ENCODE assay signal across 14 cellular contexts in the genomic region with DNA sequence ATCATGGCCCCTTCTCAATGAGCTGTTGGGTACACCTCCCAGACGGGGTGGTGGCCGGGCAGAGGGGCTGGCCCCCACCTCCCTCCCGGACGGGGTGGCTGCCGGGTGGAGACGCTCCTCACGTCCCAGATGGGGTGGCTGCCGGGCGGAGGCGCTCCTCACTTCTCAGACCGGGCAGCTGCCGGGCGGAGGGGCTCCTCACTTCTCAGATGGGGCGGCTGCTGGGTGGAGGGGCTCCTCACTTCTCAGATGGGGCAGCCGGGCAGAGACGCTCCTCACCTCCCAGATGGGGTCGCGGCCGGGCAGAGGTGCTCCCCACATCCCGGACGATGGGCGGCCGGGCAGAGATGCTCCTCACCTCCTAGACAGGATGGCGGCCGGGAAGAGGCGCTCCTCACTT. TPM values are rescaled to one million over a fixed set of nuclear protein-coding genes. Genes with fewer than 3 reads are reported as not detected.
DNase-seq lines count a peak whose midpoint lies in the region; ATAC-seq lines count a peak whose summit lies in the region.
"Not testable (repeated sequence)": the region's sequence is repeated elsewhere in the genome, so short reads cannot be mapped to it uniquely, and the experiment has no call there.
"Had no signal": no experiment of that assay in that cellular context is flagged by ENCODE, and none has a peak within 500 bp of the region (broad histone marks: within the 10 kb centered on the region; RNA-seq: fewer than 3 reads in every experiment).

No MANE protein-coding gene starts in this region.

- H3K27ac Mint-ChIP-seq in stimulated activated naive B cell treated with anti-CD40 and anti-IgM and Interleukin-4, amounts not matched to agents 10 μg/mL and 1 μg/mL and 100 μg/mL, for 72 hours = peak overlapping the region; percentile 5

- intact Hi-C loops in Right ventricle myocardium inferior (cut with DNase I); sciatic nerve (cut with DNase I): not testable (repeated sequence)

- not testable (repeated sequence) for H3K9me3 Mint-ChIP-seq in stimulated activated naive B cell treated with anti-CD40 and anti-IgM and Interleukin-4, amounts not matched to agents 10 μg/mL and 1 μg/mL and 100 μg/mL, for 72 hours

- DNase-seq in Right ventricle myocardium inferior (ENCODE audit: missing footprints) (peak; percentile 35), sciatic nerve (ENCODE audit: low spot score) (peak; percentile 48)
- not testable (repeated sequence) for DNase-seq in stimulated activated naive B cell treated with anti-CD40 and anti-IgM and Interleukin-4, amounts not matched to agents 10 μg/mL and 1 μg/mL and 100 μg/mL, for 72 hours

- not testable (repeated sequence) for H3K36me3 Mint-ChIP-seq in stimulated activated naive B cell treated with anti-CD40 and anti-IgM and Interleukin-4, amounts not matched to agents 10 μg/mL and 1 μg/mL and 100 μg/mL, for 72 hours

- not testable (repeated sequence) for ATAC-seq in Right ventricle myocardium inferior; sciatic nerve; stimulated activated naive B cell treated with anti-CD40 and anti-IgM and Interleukin-4, amounts not matched to agents 10 μg/mL and 1 μg/mL and 100 μg/mL, for 72 hours (replicated peaks)

- not testable (repeated sequence) for H3K4me3 Mint-ChIP-seq in stimulated activated naive B cell treated with anti-CD40 and anti-IgM and Interleukin-4, amounts not matched to agents 10 μg/mL and 1 μg/mL and 100 μg/mL, for 72 hours

- H3K4me1 Mint-ChIP-seq in stimulated activated naive B cell treated with anti-CD40 and anti-IgM and Interleukin-4, amounts not matched to agents 10 μg/mL and 1 μg/mL and 100 μg/mL, for 72 hours = peaks cover 9 to 17% of the 10 kb centered on the region in 2 donors

- not testable (repeated sequence) for H3K27me3 Mint-ChIP-seq in stimulated activated naive B cell treated with anti-CD40 and anti-IgM and Interleukin-4, amounts not matched to agents 10 μg/mL and 1 μg/mL and 100 μg/mL, for 72 hours

RNA-seq across cellular contexts. Expression of gene NDUFV1, which starts 8.8 kb away (rescaled TPM):
- total RNA-seq in Right ventricle myocardium inferior (724 TPM), sciatic nerve (126 TPM)

RNA-seq across cellular contexts. Expression of gene GSTP1, which starts 14.4 kb away (rescaled TPM):
- total RNA-seq in Right ventricle myocardium inferior = 393 TPM
- 329 TPM for total RNA-seq in sciatic nerve

RNA-seq across cellular contexts. Expression of gene NUDT8, which starts 31.8 kb away (rescaled TPM):
- total RNA-seq in Right ventricle myocardium inferior = 104 TPM
- 7.8 TPM for total RNA-seq in sciatic nerve

RNA-seq across cellular contexts. Expression of gene TBX10, which starts 41.6 kb away (rescaled TPM):
- total RNA-seq in Right ventricle myocardium inferior (0.41 TPM), sciatic nerve (not detected)
- total RNA-seq: A172; A673; B cell; Caco-2; Calu3; CD4-positive, alpha-beta memory T cell; CD4-positive, alpha-beta T cell; CD4-positive, CD25-positive, alpha-beta regulatory T cell; CD8-positive, alpha-beta memory T cell; CD8-positive, alpha-beta T cell; Daoy had no signal

RNA-seq across cellular contexts. Expression of gene ACY3, which starts 52.6 kb away (rescaled TPM):
- total RNA-seq in Right ventricle myocardium inferior (not detected), sciatic nerve (0.45 TPM)
- total RNA-seq: A673; B cell; CD4-positive, alpha-beta memory T cell; CD8-positive, alpha-beta T cell; Daoy had no signal

Comparison
In these comparisons a context has a peak if more than half of its experiments do, and no peak if none do; other contexts are left out.
1. RNA of gene NUDT8, which starts 31.8 kb away (total RNA-seq): 104 TPM in Right ventricle myocardium inferior (single experiment); 7.8 TPM in sciatic nerve (single experiment); every median in the first group is over 10 times any median in the second.